Comparison of ENCODE assay signal across 18 cellular contexts in the genomic region with DNA sequence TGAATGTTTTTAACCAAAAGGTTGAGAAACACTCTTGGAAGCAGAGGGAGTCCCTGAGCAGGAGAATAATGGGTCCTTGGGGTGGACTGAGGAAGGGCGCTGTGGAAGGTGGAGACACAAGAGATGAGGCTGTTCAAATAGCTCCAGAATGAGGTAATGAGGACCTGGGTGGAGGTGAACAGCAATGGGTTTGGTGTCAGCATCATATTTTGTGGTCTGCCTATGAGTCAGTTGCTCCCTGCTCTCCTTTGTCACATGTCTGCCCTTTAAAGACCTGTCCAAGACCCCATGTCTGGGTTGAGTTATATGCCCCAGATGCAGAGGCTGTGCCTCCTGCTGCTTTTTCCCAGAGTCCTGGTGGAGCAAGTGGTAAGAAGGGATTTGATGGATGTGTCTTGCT.
"Had no signal": no experiment of that assay in that cellular context is flagged by ENCODE, and none has a peak within 500 bp of the region (broad histone marks: within the 10 kb centered on the region; RNA-seq: fewer than 3 reads in every experiment).

No MANE protein-coding gene starts in this region.

- H3K27ac ChIP-seq: colonic mucosa, heart left ventricle, left ventricle myocardium inferior, lower lobe of right lung, neutrophil, psoas muscle had no signal

- H3K27me3 ChIP-seq: colonic mucosa, neutrophil had no signal

- ATAC-seq: heart left ventricle; left cardiac atrium; lower lobe of right lung; naive thymus-derived CD4-positive, alpha-beta T cell; psoas muscle; sciatic nerve; stimulated activated naive B cell treated with anti-CD40 and anti-IgM and Interleukin-4, amounts not matched to agents 10 μg/mL and 1 μg/mL and 100 μg/mL, for 72 hours had no signal

- FAIRE-seq: keratinocyte had no signal

- DNase-seq: colonic mucosa; dermis blood vessel endothelial cell; erythroblast; foreskin melanocyte; heart left ventricle; left cardiac atrium; left ventricle myocardium inferior; lower lobe of right lung; mesendoderm; naive thymus-derived CD4-positive, alpha-beta T cell; psoas muscle; stimulated activated CD4-positive, alpha-beta T cell treated with anti-CD3 and anti-CD28 coated beads, Interleukin-2, amount 100 ng/mL, for 24 hours; stimulated activated CD4-positive, alpha-beta T cell treated with anti-CD3 and anti-CD28 coated beads, Interleukin-4, amount 100 ng/mL, for 4 hours; stimulated activated naive B cell treated with anti-CD40 and anti-IgM and Interleukin-4, amounts not matched to agents 10 μg/mL and 1 μg/mL and 100 μg/mL, for 72 hours; trophoblast cell had no signal

- H3K9me3 ChIP-seq: colonic mucosa, lower lobe of right lung, neutrophil, psoas muscle had no signal

- H3K4me1 ChIP-seq: colonic mucosa, heart left ventricle, left ventricle myocardium inferior, lower lobe of right lung, psoas muscle had no signal

- H3K4me3 ChIP-seq: colonic mucosa, heart left ventricle, left ventricle myocardium inferior, lower lobe of right lung, psoas muscle had no signal

- H3K36me3 ChIP-seq: colonic mucosa, heart left ventricle, left ventricle myocardium inferior, lower lobe of right lung, neutrophil had no signal
